ENCODE assay signal across 8 cellular contexts in genomic region chr1:155004352-155005075, GRCh38. TPM values are rescaled to one million over a fixed set of nuclear protein-coding genes. Genes with fewer than 3 reads are reported as not detected.
DNase-seq lines count a peak whose midpoint lies in the region; ATAC-seq and TF ChIP-seq lines count a peak whose summit lies in the region.

No MANE protein-coding gene starts in this region.

- H3K4me1 ChIP-seq in lung (ENCODE audit: control insufficient read depth in 2 of 2, insufficient read depth in 2 of 2, low read length in 2 of 2) (peaks cover 14 to 36% of the 10 kb centered on the region in 2 donors), upper lobe of right lung (peaks cover 57% of the 10 kb centered on the region)

- peaks cover 3% of the 10 kb centered on the region for H3K36me3 ChIP-seq in brain microvascular endothelial cell (replicated peaks)
- no peaks in the 10 kb centered on the region for H3K36me3 ChIP-seq in lung (ENCODE audit: control insufficient read depth in 2 of 2, insufficient read depth in 2 of 2, low read length in 2 of 2)
- no peaks in the 10 kb centered on the region for H3K36me3 ChIP-seq in upper lobe of right lung

- H3K9me3 Mint-ChIP-seq in activated T-cell treated with anti-CD3 and anti-CD28 coated beads, Interleukin-2, amount 50 U/mL, for 4 hours, result no peaks in the 10 kb centered on the region

- no peaks in the 10 kb centered on the region for H3K9me3 ChIP-seq in lung (ENCODE audit: control insufficient read depth in 2 of 2, insufficient read depth in 1 of 2, low read length in 1 of 2)
- no peaks in the 10 kb centered on the region for H3K9me3 ChIP-seq in upper lobe of right lung

- no peak for ATAC-seq in activated T-cell treated with anti-CD3 and anti-CD28 coated beads, Interleukin-2, amount 50 U/mL, for 4 hours
- ATAC-seq in lung (ENCODE audit: insufficient read depth, low FRiP score), result no peak
- ATAC-seq in upper lobe of right lung, result no peak
- ATAC-seq in HG02678 (IDR thresholded peaks at IDR 0.05; ENCODE audit: unreplicated experiment), result no peak

- no peaks in the 10 kb centered on the region for H3K27me3 Mint-ChIP-seq in activated T-cell treated with anti-CD3 and anti-CD28 coated beads, Interleukin-2, amount 50 U/mL, for 4 hours (ENCODE audit: low read depth)

- peaks cover 47% of the 10 kb centered on the region for H3K4me1 Mint-ChIP-seq in activated T-cell treated with anti-CD3 and anti-CD28 coated beads, Interleukin-2, amount 50 U/mL, for 4 hours (ENCODE audit: low read depth)

- peak overlapping the region; percentile 91 for H3K4me3 Mint-ChIP-seq in activated T-cell treated with anti-CD3 and anti-CD28 coated beads, Interleukin-2, amount 50 U/mL, for 4 hours

- TF ChIP-seq CTCF in brain microvascular endothelial cell (IDR thresholded peaks at IDR 0.05; ENCODE audit: low read depth, low read length, missing control alignments) (no peak), lung (IDR thresholded peaks at IDR 0.05; ENCODE audit: control extremely low read depth, extremely low read depth) (no peak), upper lobe of right lung (IDR thresholded peaks at IDR 0.05) (no peak)

- peak overlapping the region; percentile 19 for H3K27ac ChIP-seq in brain microvascular endothelial cell
- H3K27ac ChIP-seq in lung (ENCODE audit: low read depth in 1 of 2, low read length in 1 of 2), result peak overlapping the region; percentile 89 to 97
- peak overlapping the region; percentile 93 for H3K27ac ChIP-seq in upper lobe of right lung

- intact Hi-C loops in upper lobe of right lung (cut with DNase I), result no loop called here

- H3K4me3 ChIP-seq in brain microvascular endothelial cell (ENCODE audit: low read depth, low read length) (peak overlapping the region; percentile 87), lung (peak overlapping the region; percentile 54), upper lobe of right lung (peak overlapping the region; percentile 88)

- in situ Hi-C loops in brain microvascular endothelial cell (cut with HindIII; ENCODE audit: low pct_ligation_motif_present, low sequenced_read_pairs), result no loop called here

- H3K36me3 Mint-ChIP-seq in activated T-cell treated with anti-CD3 and anti-CD28 coated beads, Interleukin-2, amount 50 U/mL, for 4 hours (ENCODE audit: insufficient read depth), result peaks cover 1% of the 10 kb centered on the region

- no peak for DNase-seq in activated T-cell treated with anti-CD3 and anti-CD28 coated beads, Interleukin-2, amount 50 U/mL, for 4 hours
- DNase-seq in activated T-cell treated with anti-CD3 and anti-CD28 coated beads, Interleukin-2, amount 50 U/mL, for 1 hour, result no peak
- no peak for DNase-seq in brain microvascular endothelial cell
- DNase-seq in lung (ENCODE audit: low spot score), result no peak
- no peak for DNase-seq in upper lobe of right lung
- no peak for DNase-seq in NCI-H2029 (lab: John Stamatoyannopoulos, UW)
- DNase-seq in SK-N-DZ (ENCODE audit: low spot score), result no peak

- no peaks in the 10 kb centered on the region for H3K27me3 ChIP-seq in brain microvascular endothelial cell (replicated peaks)
- no peaks in the 10 kb centered on the region for H3K27me3 ChIP-seq in lung (ENCODE audit: control insufficient read depth, insufficient read depth)
- no peaks in the 10 kb centered on the region for H3K27me3 ChIP-seq in upper lobe of right lung

- 39 to 58% methylated on average over 5 of the region's 5 CpGs for WGBS in lung, 2 donors

RNA-seq across cellular contexts. Expression of gene ZBTB7B, which starts 1.9 kb away (rescaled TPM):
- total RNA-seq in activated T-cell treated with anti-CD3 and anti-CD28 coated beads, Interleukin-2, amount 50 U/mL, for 4 hours, result 10 to 100 TPM; 40.6 to 76.0 (median 52.2) TPM
- 10 to 100 TPM; 41.9 to 83.3 TPM for total RNA-seq in lung
- 10 to 100 TPM; 52.6 to 57.8 TPM for polyA plus RNA-seq in lung
- total RNA-seq in upper lobe of right lung, result 80.4 TPM
- 4.1 and 4.9 TPM in 2 replicates for polyA plus RNA-seq in SK-N-DZ (2014; cell fraction: cytosol; rRNA removed)
- polyA plus RNA-seq in SK-N-DZ (2014; cell fraction: nucleus; rRNA removed), result 8.2 and 11.4 TPM in 2 replicates

RNA-seq across cellular contexts. Expression of gene LENEP, which starts 11.1 kb away (rescaled TPM):
- total RNA-seq in activated T-cell treated with anti-CD3 and anti-CD28 coated beads, Interleukin-2, amount 50 U/mL, for 4 hours, result under 1 TPM in 2 of 3 donors, not detected in 1; 0.40 to 0.50 TPM
- total RNA-seq in lung (under 1 TPM in 1 of 2 donors, not detected in 1; 0.89 TPM), upper lobe of right lung (not detected)
- polyA plus RNA-seq in lung, result under 1 TPM in 1 of 2 donors, not detected in 1; 0.31 TPM
- not detected in 2 replicates for polyA plus RNA-seq in SK-N-DZ (2014; cell fraction: cytosol; rRNA removed)
- polyA plus RNA-seq in SK-N-DZ (2014; cell fraction: nucleus; rRNA removed), result 0.98 TPM in 1 of 2 replicates, not detected in the other

RNA-seq across cellular contexts. Expression of gene FLAD1, which starts 21.4 kb away (rescaled TPM):
- total RNA-seq in activated T-cell treated with anti-CD3 and anti-CD28 coated beads, Interleukin-2, amount 50 U/mL, for 4 hours, result 100 to 1,000 TPM; 108 to 109 (median 108) TPM
- total RNA-seq in lung (10 to 100 TPM; 10.9 to 37.0 TPM), upper lobe of right lung (29.0 TPM)
- polyA plus RNA-seq in lung, result 10 to 100 TPM; 29.3 to 31.9 TPM
- 133 and 172 TPM in 2 replicates for polyA plus RNA-seq in SK-N-DZ (2014; cell fraction: cytosol; rRNA removed)
- polyA plus RNA-seq in SK-N-DZ (2014; cell fraction: nucleus; rRNA removed), result 243 and 343 TPM in 2 replicates

RNA-seq across cellular contexts. Expression of gene DCST2, which starts 29.1 kb away (rescaled TPM):
- total RNA-seq in activated T-cell treated with anti-CD3 and anti-CD28 coated beads, Interleukin-2, amount 50 U/mL, for 4 hours, result under 1 TPM in 1 of 3 donors, not detected in 2; 0.08 TPM
- total RNA-seq in lung (1 to 10 TPM in 1 of 2 donors, under 1 TPM in 1; 0.31 to 1.7 TPM), upper lobe of right lung (1.5 TPM)
- polyA plus RNA-seq in lung, result 1 to 10 TPM in 1 of 2 donors, under 1 TPM in 1; 0.77 to 1.7 TPM
- polyA plus RNA-seq in SK-N-DZ (2014; cell fraction: cytosol; rRNA removed), result 0.28 TPM in 1 of 2 replicates, not detected in the other
- 0.19 and 2.3 TPM in 2 replicates for polyA plus RNA-seq in SK-N-DZ (2014; cell fraction: nucleus; rRNA removed)

RNA-seq across cellular contexts. Expression of gene DCST1, which starts 29.1 kb away (rescaled TPM):
- total RNA-seq in activated T-cell treated with anti-CD3 and anti-CD28 coated beads, Interleukin-2, amount 50 U/mL, for 4 hours, result not detected
- total RNA-seq in lung (under 1 TPM in 1 of 2 donors, not detected in 1; 0.20 TPM), upper lobe of right lung (not detected)
- polyA plus RNA-seq in lung, result under 1 TPM in 1 of 2 donors, not detected in 1; 0.08 TPM
- 0.05 TPM in 1 of 2 replicates, not detected in the other for polyA plus RNA-seq in SK-N-DZ (2014; cell fraction: cytosol; rRNA removed)
- polyA plus RNA-seq in SK-N-DZ (2014; cell fraction: nucleus; rRNA removed), result not detected in 2 replicates

Comparison
In these comparisons a context has a peak if more than half of its experiments do, and no peak if none do; other contexts are left out.
1. H3K27ac ChIP-seq: peak in every context shown above with its lines; median percentile 93 in lung; 93 in upper lobe of right lung; 19 in brain microvascular endothelial cell.